23 cellular contexts compared by ENCODE assay signal in the genomic region with DNA sequence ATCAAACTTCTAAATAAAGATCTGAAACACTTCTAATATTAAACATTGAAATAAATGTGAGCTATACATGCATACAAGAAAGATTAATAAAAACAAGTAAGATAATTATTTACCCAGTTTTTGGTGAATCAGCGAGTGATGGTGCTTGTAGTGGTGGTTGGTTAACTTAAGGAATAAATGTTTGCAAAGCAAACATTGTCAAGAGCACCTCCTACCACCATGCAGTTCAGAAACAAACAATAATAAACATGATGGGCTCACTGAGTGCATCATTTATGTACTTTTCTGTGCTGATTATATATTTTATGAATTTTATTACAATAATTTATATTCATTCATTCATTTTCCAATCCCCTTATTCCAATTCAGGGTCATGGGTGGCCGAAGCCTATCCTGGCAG. TPM values are rescaled to one million over a fixed set of nuclear protein-coding genes. Genes with fewer than 3 reads are reported as not detected.
DNase-seq lines count a peak whose midpoint lies in the region; ATAC-seq, FAIRE-seq and TF ChIP-seq lines count a peak whose summit lies in the region.
"Had no signal": no experiment of that assay in that cellular context is flagged by ENCODE, and none has a peak within 500 bp of the region (broad histone marks: within the 10 kb centered on the region; RNA-seq: fewer than 3 reads in every experiment).

No MANE protein-coding gene starts in this region.

- H3K36me3 ChIP-seq in Panc1 (ENCODE audit: control insufficient read depth, insufficient read depth, low read length) (no peaks in the 10 kb centered on the region), mucosa of descending colon (ENCODE audit: low read depth) (no peaks in the 10 kb centered on the region)

- 44% methylated on average over 2 of the region's 2 CpGs for WGBS in A549 (ENCODE audit: missing lambda C conversion rate)

- ATAC-seq in A549, result no peak
- ATAC-seq in Panc1, result no peak
- ATAC-seq in sciatic nerve, result no peak
- ATAC-seq in mucosa of descending colon, result no peak
- ATAC-seq: HCT116, HepG2 had no signal

- peaks cover 2% of the 10 kb centered on the region for H3K36me3 Mint-ChIP-seq in activated CD4-positive, alpha-beta T cell treated with anti-CD3 and anti-CD28 coated beads, Interleukin-2, amount 10 ng/mL, durations not matched to agents 24 days and 14 days (ENCODE audit: low read depth)

- TF ChIP-seq POLR2A in A549 (IDR thresholded peaks at IDR 0.05; ENCODE audit: low read length), result no peak

- peak overlapping the region; percentile 29; the same call in 1 of the 3 replicates for H3K4me2 ChIP-seq in A549
- H3K4me2 ChIP-seq: BLaER1 treated with 17β-estradiol and CSF1 and Interleukin-3, amounts not matched to agents 10 nM and 100 nM had no signal

- no peak overlapping the region for H3K4me3 ChIP-seq in A549
- no peak overlapping the region for H3K4me3 ChIP-seq in Panc1 (ENCODE audit: low read depth in 2 of 2, low read length in 2 of 2)
- H3K4me3 ChIP-seq in mucosa of descending colon, result no peak overlapping the region
- H3K4me3 ChIP-seq: BLaER1 treated with 17β-estradiol and CSF1 and Interleukin-3, amounts not matched to agents 10 nM and 100 nM had no signal

- FAIRE-seq in A549 (lab: Jason Lieb, UNC), result no peak
- FAIRE-seq: D721Med, GM12891, HepG2 had no signal

- no peaks in the 10 kb centered on the region for H3K9me3 Mint-ChIP-seq in activated CD4-positive, alpha-beta T cell treated with anti-CD3 and anti-CD28 coated beads, Interleukin-2, amount 10 ng/mL, durations not matched to agents 24 days and 14 days
- H3K9me3 Mint-ChIP-seq: CD4-positive, CD25-positive, alpha-beta regulatory T cell; CD8-positive, alpha-beta memory T cell; HFFc6; IgD-negative memory B cell had no signal

- peaks cover 2% of the 10 kb centered on the region for H3K4me1 Mint-ChIP-seq in activated CD4-positive, alpha-beta T cell treated with anti-CD3 and anti-CD28 coated beads, Interleukin-2, amount 10 ng/mL, durations not matched to agents 24 days and 14 days

- TF ChIP-seq RAD21 in A549 (conservative IDR thresholded peaks at IDR 0.05 in 1 of 2, IDR thresholded peaks at IDR 0.05 in 1 of 2), result no peak

- intact Hi-C loops in Panc1 (cut with micrococcal nuclease; ENCODE audit: unreplicated experiment), result no loop called here
- intact Hi-C loops in sciatic nerve (cut with DNase I), result no loop called here
- intact Hi-C loops in activated CD4-positive, alpha-beta T cell treated with anti-CD3 and anti-CD28 coated beads, Interleukin-2, amount 10 ng/mL, durations not matched to agents 24 days and 14 days (cut with micrococcal nuclease), result no loop called here
- intact Hi-C loops in mucosa of descending colon (cut with DNase I, micrococcal nuclease), result no loop called here

- in situ Hi-C loops in Panc1 (cut with HindIII; ENCODE audit: low pct_unique_long_range_greater_than_20kb, low sequenced_read_pairs), result no loop called here

- no peak overlapping the region for H3K27ac Mint-ChIP-seq in activated CD4-positive, alpha-beta T cell treated with anti-CD3 and anti-CD28 coated beads, Interleukin-2, amount 10 ng/mL, durations not matched to agents 24 days and 14 days
- H3K27ac Mint-ChIP-seq: CD4-positive, CD25-positive, alpha-beta regulatory T cell; HFFc6; IgD-negative memory B cell had no signal

- H3K4me1 ChIP-seq in A549 (peaks cover 17% of the 10 kb centered on the region), Panc1 (ENCODE audit: control insufficient read depth, insufficient read depth, low read length) (no peaks in the 10 kb centered on the region), mucosa of descending colon (ENCODE audit: low read depth) (no peaks in the 10 kb centered on the region)

- no peak for DNase-seq in A549 (ENCODE audit: low read depth in 1 of 2, low spot score in 1 of 2)
- DNase-seq in DMS53 (lab: John Stamatoyannopoulos, UW), result peak; percentile 61
- no peak for DNase-seq in Panc1 (ENCODE audit: low read depth, low spot score)
- DNase-seq in sciatic nerve (ENCODE audit: low spot score), result no peak
- DNase-seq in activated CD4-positive, alpha-beta T cell treated with anti-CD3 and anti-CD28 coated beads, Interleukin-2, amount 10 ng/mL, durations not matched to agents 24 days and 14 days, result no peak
- DNase-seq in mucosa of descending colon, result no peak
- DNase-seq in NOMO-1 treated with DMSO at 0.1 percent for 48 hours (lab: John Stamatoyannopoulos, UW; ENCODE audit: unreplicated experiment), result no peak
- DNase-seq: CD4-positive, CD25-positive, alpha-beta regulatory T cell; CD8-positive, alpha-beta memory T cell; COR-L47; GOT3; H7; HFFc6; Karpas-422; KBM-7 had no signal

- no peak for TF ChIP-seq EP300 in A549 (IDR thresholded peaks at IDR 0.05)

- no peak overlapping the region for H3K4me3 Mint-ChIP-seq in activated CD4-positive, alpha-beta T cell treated with anti-CD3 and anti-CD28 coated beads, Interleukin-2, amount 10 ng/mL, durations not matched to agents 24 days and 14 days
- H3K4me3 Mint-ChIP-seq: B cell; CD4-positive, CD25-positive, alpha-beta regulatory T cell; CD8-positive, alpha-beta memory T cell; HFFc6; IgD-negative memory B cell had no signal

- TF ChIP-seq CTCF in 22Rv1 (IDR thresholded peaks at IDR 0.05) (no peak), A549 (IDR thresholded peaks at IDR 0.05) (no peak), Panc1 (IDR thresholded peaks at IDR 0.05) (no peak), mucosa of descending colon (IDR thresholded peaks at IDR 0.05) (no peak)

- CTCF ChIA-PET in A549 (lab: Yijun Ruan, JAX) (no interaction called here), Panc1 (lab: Charles Lee) (no interaction called here)

- H3K27ac ChIP-seq in 22Rv1 (peak overlapping the region; percentile 56), A549 (no peak overlapping the region), Panc1 (ENCODE audit: low read length) (no peak overlapping the region)
- H3K27ac ChIP-seq: BLaER1 treated with 17β-estradiol and CSF1 and Interleukin-3, amounts not matched to agents 10 nM and 100 nM had no signal

- H3K27me3 Mint-ChIP-seq in activated CD4-positive, alpha-beta T cell treated with anti-CD3 and anti-CD28 coated beads, Interleukin-2, amount 10 ng/mL, durations not matched to agents 24 days and 14 days, result no peaks in the 10 kb centered on the region
- H3K27me3 Mint-ChIP-seq: B cell; CD4-positive, CD25-positive, alpha-beta regulatory T cell; CD8-positive, alpha-beta memory T cell; IgD-negative memory B cell had no signal

- POLR2A ChIA-PET in A549 (lab: Yijun Ruan, JAX) (no interaction called here), Panc1 (lab: Charles Lee) (no interaction called here)

- H3K9me3 ChIP-seq in A549 (no peaks in the 10 kb centered on the region), Panc1 (ENCODE audit: control insufficient read depth, insufficient read depth, low read depth, low read length) (no peaks in the 10 kb centered on the region), mucosa of descending colon (no peaks in the 10 kb centered on the region)
- H3K9me3 ChIP-seq: BLaER1 treated with 17β-estradiol and CSF1 and Interleukin-3, amounts not matched to agents 10 nM and 100 nM had no signal

- BruUV-seq in Panc1 (replicated peaks; lab: Mats Ljungman, UMichigan), result TSS peak; percentile 6

- no peaks in the 10 kb centered on the region for H3K27me3 ChIP-seq in Panc1 (ENCODE audit: control insufficient read depth, insufficient read depth, low read length)
- H3K27me3 ChIP-seq: BLaER1 treated with 17β-estradiol and CSF1 and Interleukin-3, amounts not matched to agents 10 nM and 100 nM had no signal

TF ChIP-seq in A549, 52 proteins besides CTCF, POLR2A, EP300 and RAD21:
- TF ChIP-seq KDM1A (IDR thresholded peaks at IDR 0.05; ENCODE audit: low read depth) (no peak), HOXB5 (CRISPR knock-in tag; IDR thresholded peaks at IDR 0.05) (no peak), MAZ (IDR thresholded peaks at IDR 0.05; ENCODE audit: borderline replicate concordance, low read depth, low read length) (no peak), SREBF2 (IDR thresholded peaks at IDR 0.05) (no peak), MAFK (IDR thresholded peaks at IDR 0.05; ENCODE audit: partially characterized antibody) (no peak), HOXB13 (CRISPR knock-in tag; IDR thresholded peaks at IDR 0.05; ENCODE audit: low read depth) (no peak), ZSCAN20 (CRISPR knock-in tag; IDR thresholded peaks at IDR 0.05) (no peak), MAX (IDR thresholded peaks at IDR 0.05) (no peak), CHD4 (IDR thresholded peaks at IDR 0.05; ENCODE audit: borderline replicate concordance) (no peak)
TF ChIP-seq in A549: peak in this region for 0.

RNA-seq across cellular contexts. Expression of gene ZMYM4, which starts 57.7 kb away (rescaled TPM):
- polyA plus RNA-seq in A549 (2011; rRNA removed) (30.8 and 36.3 TPM in 2 replicates), A549 (2017; fragmentation: RNase III; extraction: RNeasy Plus Mini Kit Qiagen cat#74134 plus additional on column Dnase treatment) (12.2 to 12.7 TPM (median 12.6 TPM) in 3 replicates)
- 4.9 and 5.5 TPM in 2 replicates for polyA plus RNA-seq in A549 (2012; cell fraction: cytosol; rRNA removed)
- polyA plus RNA-seq in A549 (2012; cell fraction: nucleus; rRNA removed), result 4.1 and 5.7 TPM in 2 replicates
- polyA minus RNA-seq in A549 (2011; rRNA and poly(A)+ RNA removed), result 28.9 and 33.2 TPM in 2 replicates
- total RNA-seq in Panc1 (2021; ENCODE audit: unreplicated experiment) (82.2 TPM), sciatic nerve (58.4 TPM), mucosa of descending colon (10 to 100 TPM; 30.5 to 46.6 (median 31.6) TPM)
- polyA plus RNA-seq in Panc1 (2012; ENCODE audit: insufficient read length), result 29.2 TPM
- total RNA-seq in activated CD4-positive, alpha-beta T cell treated with anti-CD3 and anti-CD28 coated beads, Interleukin-2, amount 10 ng/mL, durations not matched to agents 24 days and 14 days, result 25.6 and 31.0 TPM in 2 replicates
